ENCODE assay signal across 8 cellular contexts in genomic region chr6:89819336-89820130, GRCh38. TPM values are rescaled to one million over a fixed set of nuclear protein-coding genes. Genes with fewer than 3 reads are reported as not detected.
DNase-seq lines count a peak whose midpoint lies in the region; ATAC-seq and TF ChIP-seq lines count a peak whose summit lies in the region.

A gene with protein sequence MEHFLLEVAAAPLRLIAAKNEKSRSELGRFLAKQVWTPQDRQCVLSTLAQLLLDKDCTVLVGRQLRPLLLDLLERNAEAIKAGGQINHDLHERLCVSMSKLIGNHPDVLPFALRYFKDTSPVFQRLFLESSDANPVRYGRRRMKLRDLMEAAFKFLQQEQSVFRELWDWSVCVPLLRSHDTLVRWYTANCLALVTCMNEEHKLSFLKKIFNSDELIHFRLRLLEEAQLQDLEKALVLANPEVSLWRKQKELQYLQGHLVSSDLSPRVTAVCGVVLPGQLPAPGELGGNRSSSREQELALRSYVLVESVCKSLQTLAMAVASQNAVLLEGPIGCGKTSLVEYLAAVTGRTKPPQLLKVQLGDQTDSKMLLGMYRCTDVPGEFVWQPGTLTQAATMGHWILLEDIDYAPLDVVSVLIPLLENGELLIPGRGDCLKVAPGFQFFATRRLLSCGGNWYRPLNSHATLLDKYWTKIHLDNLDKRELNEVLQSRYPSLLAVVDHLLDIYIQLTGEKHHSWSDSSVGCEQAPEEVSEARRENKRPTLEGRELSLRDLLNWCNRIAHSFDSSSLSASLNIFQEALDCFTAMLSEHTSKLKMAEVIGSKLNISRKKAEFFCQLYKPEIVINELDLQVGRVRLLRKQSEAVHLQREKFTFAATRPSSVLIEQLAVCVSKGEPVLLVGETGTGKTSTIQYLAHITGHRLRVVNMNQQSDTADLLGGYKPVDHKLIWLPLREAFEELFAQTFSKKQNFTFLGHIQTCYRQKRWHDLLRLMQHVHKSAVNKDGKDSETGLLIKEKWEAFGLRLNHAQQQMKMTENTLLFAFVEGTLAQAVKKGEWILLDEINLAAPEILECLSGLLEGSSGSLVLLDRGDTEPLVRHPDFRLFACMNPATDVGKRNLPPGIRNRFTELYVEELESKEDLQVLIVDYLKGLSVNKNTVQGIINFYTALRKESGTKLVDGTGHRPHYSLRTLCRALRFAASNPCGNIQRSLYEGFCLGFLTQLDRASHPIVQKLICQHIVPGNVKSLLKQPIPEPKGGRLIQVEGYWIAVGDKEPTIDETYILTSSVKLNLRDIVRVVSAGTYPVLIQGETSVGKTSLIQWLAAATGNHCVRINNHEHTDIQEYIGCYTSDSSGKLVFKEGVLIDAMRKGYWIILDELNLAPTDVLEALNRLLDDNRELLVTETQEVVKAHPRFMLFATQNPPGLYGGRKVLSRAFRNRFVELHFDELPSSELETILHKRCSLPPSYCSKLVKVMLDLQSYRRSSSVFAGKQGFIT (N-terminal part only) (minus strand): TSS chr6:89819794. CDS start chr6:89819607, 187 bp downstream.

- no peaks in the 10 kb centered on the region for H3K9me3 Mint-ChIP-seq in activated naive CD8-positive, alpha-beta T cell (ENCODE audit: low read depth)

- no peaks in the 10 kb centered on the region for H3K36me3 ChIP-seq in testis (ENCODE audit: low read depth, missing control alignments)

- H3K4me1 ChIP-seq in testis: peaks cover 14% of the 10 kb centered on the region

- H3K4me1 Mint-ChIP-seq in activated naive CD8-positive, alpha-beta T cell (ENCODE audit: low read depth): peaks cover 29% of the 10 kb centered on the region

- WGBS in testis, 2 donors: 0% methylated on average over 57 to 60 of the region's 65 CpGs

- peak within 1 kb of the TSS; percentile 84 to 87 for H3K27ac ChIP-seq in testis

- no peaks in the 10 kb centered on the region for H3K27me3 Mint-ChIP-seq in activated naive CD8-positive, alpha-beta T cell

- peak; percentile 95 for ATAC-seq in HG02623 (IDR thresholded peaks at IDR 0.05; ENCODE audit: unreplicated experiment)
- ATAC-seq in omental fat pad (ENCODE audit: low FRiP score): peak; percentile 99

- TF ChIP-seq CTCF in GM10266 (IDR thresholded peaks at IDR 0.05; ENCODE audit: control insufficient read depth, insufficient read depth, low read depth, missing control alignments) (no peak), omental fat pad (IDR thresholded peaks at IDR 0.05) (no peak), testis (IDR thresholded peaks at IDR 0.05) (no peak)

- H3K4me3 Mint-ChIP-seq in activated naive CD8-positive, alpha-beta T cell: peak within 1 kb of the TSS; percentile 91

- H3K27ac Mint-ChIP-seq in activated naive CD8-positive, alpha-beta T cell: peak within 1 kb of the TSS; percentile 98

- peak within 1 kb of the TSS; percentile 82 to 96 for H3K4me3 ChIP-seq in testis

- intact Hi-C loops in testis (cut with DNase I; ENCODE audit: low total_unique reads): no loop called here

- DNase-seq in GM10266 (ENCODE audit: extremely low spot score) (peak; percentile 84), NCI-H1105 (lab: John Stamatoyannopoulos, UW) (peak; percentile 96), SKM-1 treated with dmso at 0.1 percent for 144 hours (lab: John Stamatoyannopoulos, UW; ENCODE audit: unreplicated experiment) (peak; percentile 92), glomerular visceral epithelial cell (ENCODE audit: extremely low spot score) (peak; percentile 93), omental fat pad (ENCODE audit: low spot score) (peak; percentile 43), testis (peak; percentile 96)

- peaks cover 5% of the 10 kb centered on the region for H3K36me3 Mint-ChIP-seq in activated naive CD8-positive, alpha-beta T cell

- H3K27me3 ChIP-seq in testis: no peaks in the 10 kb centered on the region

- peak; percentile 15 for TF ChIP-seq POLR2A in testis (IDR thresholded peaks at IDR 0.05)

- H3K9me3 ChIP-seq in testis: no peaks in the 10 kb centered on the region

RNA-seq across cellular contexts. Expression of the gene that starts here (rescaled TPM):
- total RNA-seq in omental fat pad: 10 to 100 TPM; 21.6 to 58.5 (median 33.3) TPM
- 10 to 100 TPM; 80.3 to 89.0 TPM for total RNA-seq in testis
- 39.1 TPM for polyA plus RNA-seq in testis (ENCODE audit: insufficient read depth, low read depth, low replicate concordance)

Comparison
In these comparisons a context has a peak if more than half of its experiments do, and no peak if none do; other contexts are left out.
1. Peak in every context shown above with its lines: DNase-seq, ATAC-seq, H3K4me3 ChIP-seq and H3K27ac ChIP-seq.
2. DNase-seq: peak in every context shown above with its lines; median percentile 96 in NCI-H1105; 96 in testis; 93 in glomerular visceral epithelial cell; 92 in SKM-1 treated with dmso at 0.1 percent for 144 hours; 84 in GM10266; 43 in omental fat pad.